Comparison of ENCODE assay signal across 21 cellular contexts in the genomic region with DNA sequence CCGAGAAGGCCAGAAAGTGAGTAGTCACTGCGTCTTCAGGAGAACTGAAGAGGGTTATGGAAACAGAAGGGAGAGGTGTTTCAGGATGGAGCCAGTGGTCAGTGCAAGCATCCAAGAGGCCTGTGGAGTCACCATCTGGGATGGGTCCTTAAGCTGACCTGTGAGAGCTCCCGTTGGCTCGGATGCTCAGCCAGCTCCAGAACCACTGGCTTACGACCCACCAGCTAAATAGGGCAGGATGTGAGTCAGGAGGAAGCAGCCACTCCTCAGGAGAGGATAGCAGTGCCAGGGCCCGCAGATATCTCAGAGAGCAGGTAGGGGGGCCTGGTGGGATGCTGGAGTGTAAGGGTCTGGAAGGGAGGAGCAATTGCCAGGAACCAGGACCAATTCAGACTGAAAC.
DNase-seq lines count a peak whose midpoint lies in the region; ATAC-seq and TF ChIP-seq lines count a peak whose summit lies in the region.
"Had no signal": no experiment of that assay in that cellular context is flagged by ENCODE, and none has a peak within 500 bp of the region (broad histone marks: within the 10 kb centered on the region; RNA-seq: fewer than 3 reads in every experiment).

No MANE protein-coding gene starts in this region.

- POLR2A ChIA-PET in WTC11 (lab: Charles Lee), result no interaction called here

- peaks cover 15% of the 10 kb centered on the region for H3K4me1 Mint-ChIP-seq in WTC11

- H3K4me1 ChIP-seq in right atrium auricular region (no peaks in the 10 kb centered on the region), heart right ventricle (no peaks in the 10 kb centered on the region)

- peak overlapping the region; percentile 18; the same call in 1 of the 2 replicates for H3K27ac Mint-ChIP-seq in WTC11
- H3K27ac Mint-ChIP-seq: CD8-positive, alpha-beta T cell had no signal

- ATAC-seq in heart right ventricle (no peak), WTC11 (no peak), GM19397 (IDR thresholded peaks at IDR 0.05; ENCODE audit: unreplicated experiment) (no peak), GM19467 (IDR thresholded peaks at IDR 0.05; ENCODE audit: unreplicated experiment) (no peak)
- ATAC-seq: CD8-positive, alpha-beta T cell; GM12878; HCT116 had no signal

- intact Hi-C loops in heart right ventricle (cut with DNase I), result no loop called here

- H3K4me3 ChIP-seq in right atrium auricular region (no peak overlapping the region), heart right ventricle (no peak overlapping the region)
- H3K4me3 ChIP-seq: GM12878, GM23248, SJSA1 had no signal

- CTCF ChIA-PET in WTC11 (lab: Charles Lee), result no interaction called here

- no peaks in the 10 kb centered on the region for H3K27me3 Mint-ChIP-seq in WTC11 (ENCODE audit: low read depth)

- H3K27ac ChIP-seq in right atrium auricular region (no peak overlapping the region), heart right ventricle (no peak overlapping the region)
- H3K27ac ChIP-seq: 22Rv1, GM23248, SJSA1 had no signal

- H3K36me3 ChIP-seq in right atrium auricular region (no peaks in the 10 kb centered on the region), heart right ventricle (no peaks in the 10 kb centered on the region)
- H3K36me3 ChIP-seq: SJSA1 had no signal

- H3K27me3 ChIP-seq in right atrium auricular region (no peaks in the 10 kb centered on the region), heart right ventricle (no peaks in the 10 kb centered on the region)
- H3K27me3 ChIP-seq: SJSA1 had no signal

- H3K9me3 ChIP-seq in right atrium auricular region (no peaks in the 10 kb centered on the region), heart right ventricle (no peaks in the 10 kb centered on the region)
- H3K9me3 ChIP-seq: SJSA1 had no signal

- peaks cover 34% of the 10 kb centered on the region for H3K36me3 Mint-ChIP-seq in WTC11
- H3K36me3 Mint-ChIP-seq: CD8-positive, alpha-beta T cell had no signal

- H3K9me3 Mint-ChIP-seq in WTC11, result no peaks in the 10 kb centered on the region; the same call in 1 of the 2 replicates
- H3K9me3 Mint-ChIP-seq: CD8-positive, alpha-beta T cell had no signal

- 90 to 95% methylated on average over 6 of the region's 6 CpGs for WGBS in heart right ventricle, 2 donors

- peak; percentile 34 for DNase-seq in right atrium auricular region (ENCODE audit: low spot score)
- DNase-seq in heart right ventricle, result no peak
- DNase-seq in WTC11 (ENCODE audit: low spot score), result no peak
- peak; percentile 6 for DNase-seq in iPS-NIHi7 (ENCODE audit: extremely low spot score)
- no peak for DNase-seq in kidney glomerular epithelial cell (lab: John Stamatoyannopoulos, UW)
- no peak for DNase-seq in RKO (ENCODE audit: low spot score)
- DNase-seq: CD8-positive, alpha-beta T cell; DMS79; GDM1; MV-4-11; NCI-H1417 treated with DMSO at 0.1 percent for 48 hours; NCI-H1930; NCI-H446 treated with DMSO at 0.1 percent for 48 hours; OCI-M1 had no signal

- H3K4me3 Mint-ChIP-seq in WTC11, result no peak overlapping the region
- H3K4me3 Mint-ChIP-seq: CD8-positive, alpha-beta T cell had no signal

- TF ChIP-seq CTCF in right atrium auricular region (IDR thresholded peaks at IDR 0.05) (no peak), heart right ventricle (IDR thresholded peaks at IDR 0.05) (no peak), WTC11 (IDR thresholded peaks at IDR 0.05) (no peak)

TF ChIP-seq in WTC11, 78 proteins besides CTCF, POLR2A, EP300 and RAD21:
- TF ChIP-seq ZNF423 (CRISPR knock-in tag; IDR thresholded peaks at IDR 0.05) (no peak), ATF1 (CRISPR knock-in tag; IDR thresholded peaks at IDR 0.05) (no peak), TEAD4 (CRISPR knock-in tag; IDR thresholded peaks at IDR 0.05) (no peak), PRRX2 (CRISPR knock-in tag; IDR thresholded peaks at IDR 0.05) (no peak), JUN (CRISPR knock-in tag; IDR thresholded peaks at IDR 0.05) (no peak)
- TF ChIP-seq, protein P1, sequence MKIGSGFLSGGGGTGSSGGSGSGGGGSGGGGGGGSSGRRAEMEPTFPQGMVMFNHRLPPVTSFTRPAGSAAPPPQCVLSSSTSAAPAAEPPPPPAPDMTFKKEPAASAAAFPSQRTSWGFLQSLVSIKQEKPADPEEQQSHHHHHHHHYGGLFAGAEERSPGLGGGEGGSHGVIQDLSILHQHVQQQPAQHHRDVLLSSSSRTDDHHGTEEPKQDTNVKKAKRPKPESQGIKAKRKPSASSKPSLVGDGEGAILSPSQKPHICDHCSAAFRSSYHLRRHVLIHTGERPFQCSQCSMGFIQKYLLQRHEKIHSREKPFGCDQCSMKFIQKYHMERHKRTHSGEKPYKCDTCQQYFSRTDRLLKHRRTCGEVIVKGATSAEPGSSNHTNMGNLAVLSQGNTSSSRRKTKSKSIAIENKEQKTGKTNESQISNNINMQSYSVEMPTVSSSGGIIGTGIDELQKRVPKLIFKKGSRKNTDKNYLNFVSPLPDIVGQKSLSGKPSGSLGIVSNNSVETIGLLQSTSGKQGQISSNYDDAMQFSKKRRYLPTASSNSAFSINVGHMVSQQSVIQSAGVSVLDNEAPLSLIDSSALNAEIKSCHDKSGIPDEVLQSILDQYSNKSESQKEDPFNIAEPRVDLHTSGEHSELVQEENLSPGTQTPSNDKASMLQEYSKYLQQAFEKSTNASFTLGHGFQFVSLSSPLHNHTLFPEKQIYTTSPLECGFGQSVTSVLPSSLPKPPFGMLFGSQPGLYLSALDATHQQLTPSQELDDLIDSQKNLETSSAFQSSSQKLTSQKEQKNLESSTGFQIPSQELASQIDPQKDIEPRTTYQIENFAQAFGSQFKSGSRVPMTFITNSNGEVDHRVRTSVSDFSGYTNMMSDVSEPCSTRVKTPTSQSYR (CRISPR knock-in tag; IDR thresholded peaks at IDR 0.05), result no peak
- TF ChIP-seq, protein P2, sequence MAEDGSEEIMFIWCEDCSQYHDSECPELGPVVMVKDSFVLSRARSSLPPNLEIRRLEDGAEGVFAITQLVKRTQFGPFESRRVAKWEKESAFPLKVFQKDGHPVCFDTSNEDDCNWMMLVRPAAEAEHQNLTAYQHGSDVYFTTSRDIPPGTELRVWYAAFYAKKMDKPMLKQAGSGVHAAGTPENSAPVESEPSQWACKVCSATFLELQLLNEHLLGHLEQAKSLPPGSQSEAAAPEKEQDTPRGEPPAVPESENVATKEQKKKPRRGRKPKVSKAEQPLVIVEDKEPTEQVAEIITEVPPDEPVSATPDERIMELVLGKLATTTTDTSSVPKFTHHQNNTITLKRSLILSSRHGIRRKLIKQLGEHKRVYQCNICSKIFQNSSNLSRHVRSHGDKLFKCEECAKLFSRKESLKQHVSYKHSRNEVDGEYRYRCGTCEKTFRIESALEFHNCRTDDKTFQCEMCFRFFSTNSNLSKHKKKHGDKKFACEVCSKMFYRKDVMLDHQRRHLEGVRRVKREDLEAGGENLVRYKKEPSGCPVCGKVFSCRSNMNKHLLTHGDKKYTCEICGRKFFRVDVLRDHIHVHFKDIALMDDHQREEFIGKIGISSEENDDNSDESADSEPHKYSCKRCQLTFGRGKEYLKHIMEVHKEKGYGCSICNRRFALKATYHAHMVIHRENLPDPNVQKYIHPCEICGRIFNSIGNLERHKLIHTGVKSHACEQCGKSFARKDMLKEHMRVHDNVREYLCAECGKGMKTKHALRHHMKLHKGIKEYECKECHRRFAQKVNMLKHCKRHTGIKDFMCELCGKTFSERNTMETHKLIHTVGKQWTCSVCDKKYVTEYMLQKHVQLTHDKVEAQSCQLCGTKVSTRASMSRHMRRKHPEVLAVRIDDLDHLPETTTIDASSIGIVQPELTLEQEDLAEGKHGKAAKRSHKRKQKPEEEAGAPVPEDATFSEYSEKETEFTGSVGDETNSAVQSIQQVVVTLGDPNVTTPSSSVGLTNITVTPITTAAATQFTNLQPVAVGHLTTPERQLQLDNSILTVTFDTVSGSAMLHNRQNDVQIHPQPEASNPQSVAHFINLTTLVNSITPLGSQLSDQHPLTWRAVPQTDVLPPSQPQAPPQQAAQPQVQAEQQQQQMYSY (CRISPR knock-in tag; IDR thresholded peaks at IDR 0.05), result no peak
- TF ChIP-seq, protein P3, sequence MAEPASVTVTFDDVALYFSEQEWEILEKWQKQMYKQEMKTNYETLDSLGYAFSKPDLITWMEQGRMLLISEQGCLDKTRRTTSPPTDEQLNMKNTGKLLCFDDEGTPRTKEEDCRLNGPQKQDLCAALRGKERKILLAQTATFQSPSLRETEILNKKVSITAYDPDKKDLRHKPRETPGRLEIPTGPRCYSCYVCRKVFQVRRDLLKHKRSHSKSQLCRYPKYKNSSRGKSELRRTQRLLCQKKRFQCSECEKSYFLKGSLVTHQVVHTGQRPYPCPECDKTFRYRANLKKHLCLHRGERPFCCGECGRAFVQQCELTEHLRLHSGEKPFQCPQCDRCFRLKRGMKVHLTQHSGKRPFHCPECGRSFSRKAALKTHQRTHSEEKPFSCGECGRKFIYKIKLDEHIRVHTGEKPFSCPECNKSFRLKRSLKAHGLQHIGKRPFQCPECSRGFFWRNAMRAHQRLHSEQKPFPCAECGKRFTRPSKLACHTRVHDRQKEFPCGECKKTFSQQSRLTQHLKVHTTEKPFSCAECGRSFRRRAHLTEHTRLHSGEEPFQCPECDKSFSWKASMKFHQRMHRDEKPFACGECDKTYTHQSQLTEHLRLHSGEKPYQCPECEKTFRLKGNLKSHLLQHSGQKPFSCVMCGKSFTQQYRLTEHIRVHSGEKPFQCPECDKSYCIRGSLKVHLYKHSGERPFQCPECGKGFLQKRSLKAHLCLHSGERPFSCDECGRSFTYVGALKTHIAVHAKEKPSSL (CRISPR knock-in tag; conservative IDR thresholded peaks at IDR 0.05), result no peak

Comparison
In these comparisons a context has a peak if more than half of its experiments do, and no peak if none do; other contexts are left out.
1. DNase-seq: peak in right atrium auricular region (single experiment) and iPS-NIHi7 (single experiment); none in heart right ventricle (0 of 2), WTC11 (single experiment), kidney glomerular epithelial cell (single experiment) and RKO (single experiment).